Comparison of ENCODE assay signal across 8 cellular contexts in the genomic region with DNA sequence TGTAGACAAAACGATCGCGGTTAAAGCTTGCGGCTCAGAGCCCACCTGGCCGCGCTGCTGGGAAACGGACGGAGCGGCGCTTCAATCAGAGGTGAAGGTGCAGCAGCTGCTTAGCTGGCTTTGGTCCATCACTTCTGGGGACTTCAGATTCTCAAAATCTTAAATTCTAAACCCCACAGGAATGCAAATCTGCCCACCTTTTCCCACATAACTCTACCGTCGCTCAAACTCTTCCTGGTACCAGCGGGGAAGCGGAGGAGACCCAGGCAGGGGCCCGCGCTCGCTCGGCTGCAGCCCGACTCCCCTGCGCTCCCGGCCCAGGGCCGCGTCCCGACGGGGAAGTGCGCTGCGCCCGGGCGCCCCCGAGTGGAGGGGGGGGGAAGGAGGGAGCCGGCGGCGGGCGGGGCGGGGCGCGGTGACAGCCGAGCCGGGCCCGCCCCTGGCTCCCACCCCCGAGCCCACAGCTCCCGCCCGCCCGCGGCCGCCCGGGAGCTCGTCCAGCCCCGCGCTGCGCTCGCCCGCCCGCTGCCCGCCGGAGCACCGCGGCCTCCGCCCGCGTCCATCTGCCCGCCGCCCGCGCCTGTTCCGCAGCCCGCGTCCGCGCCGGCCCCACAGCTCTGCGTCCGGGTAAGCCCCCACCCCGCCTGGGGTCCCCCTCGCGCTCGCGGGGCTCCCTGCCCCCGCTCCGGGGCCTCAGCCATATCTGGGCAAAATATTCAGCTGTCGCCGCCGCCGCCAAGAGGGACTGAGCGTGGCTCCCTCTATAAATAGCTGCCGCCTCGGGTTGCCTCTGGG. TPM values are rescaled to one million over a fixed set of nuclear protein-coding genes. Genes with fewer than 3 reads are reported as not detected.
DNase-seq lines count a peak whose midpoint lies in the region; ATAC-seq and TF ChIP-seq lines count a peak whose summit lies in the region.

A gene (plus strand): TSS at position 490 of the 795 bp plus-strand sequence. CDS start 22,523 bp downstream, outside the sequence.

- no peaks in the 10 kb centered on the region for H3K9me3 ChIP-seq in ES-I3 (ENCODE audit: control insufficient read depth, insufficient read depth, low read length)
- H3K9me3 ChIP-seq in breast epithelium = no peaks in the 10 kb centered on the region
- H3K9me3 ChIP-seq in spleen = peaks cover 0 to 9% (median 0%) of the 10 kb centered on the region in 8 donors

- intact Hi-C loops in breast epithelium (cut with DNase I; ENCODE audit: low total_unique reads) = no loop called here
- intact Hi-C loops in spleen (cut with DNase I; ENCODE audit: low total_unique reads) = no loop called here

- peak within 1 kb of the TSS; percentile 42 to 71 for H3K27ac ChIP-seq in breast epithelium
- H3K27ac ChIP-seq in spleen = peak within 1 kb of the TSS in 1 of 8 donors; percentile 33

- peaks cover 56% of the 10 kb centered on the region for H3K27me3 Mint-ChIP-seq in T-helper 1 cell treated with Interleukin-12 subunit alpha and Interleukin-12 subunit beta and Interleukin-4 antibody, amounts not matched to agents 30 μg/mL and 1 μg/mL, for 36 hours (ENCODE audit: low read depth)

- 0 to 2% (median 1%) methylated on average over 15 to 87 of the region's 87 CpGs for WGBS in spleen, 5 donors

- H3K4me3 ChIP-seq in breast epithelium (peak within 1 kb of the TSS; percentile 66 to 81 (median 76)), spleen (peak within 1 kb of the TSS; percentile 36 to 81 (median 58))

- H3K4me1 ChIP-seq in ES-I3 (ENCODE audit: insufficient read depth, low read length) (no peaks in the 10 kb centered on the region; the same call in 1 of the 2 replicates), breast epithelium (no peaks in the 10 kb centered on the region), spleen (peaks cover 6 to 28% (median 22%) of the 10 kb centered on the region in 6 donors)

- H3K36me3 ChIP-seq in ES-I3 (ENCODE audit: insufficient read depth, low read length) = no peaks in the 10 kb centered on the region
- H3K36me3 ChIP-seq in breast epithelium = no peaks in the 10 kb centered on the region
- peaks cover 0 to 10% (median 7%) of the 10 kb centered on the region in 6 donors for H3K36me3 ChIP-seq in spleen

- peak within 1 kb of the TSS; percentile 74; the same call in 1 of the 2 replicates for H3K9ac ChIP-seq in ES-I3 (ENCODE audit: low read depth, low read length)

- no peaks in the 10 kb centered on the region for H3K27me3 ChIP-seq in breast epithelium
- H3K27me3 ChIP-seq in spleen (replicated peaks in 1 of 7) = peaks cover 0 to 81% (median 49%) of the 10 kb centered on the region in 7 donors

- H3K4me1 Mint-ChIP-seq in T-helper 1 cell treated with Interleukin-12 subunit alpha and Interleukin-12 subunit beta and Interleukin-4 antibody, amounts not matched to agents 30 μg/mL and 1 μg/mL, for 36 hours (ENCODE audit: low read depth) = peaks cover 17% of the 10 kb centered on the region

- H3K36me3 Mint-ChIP-seq in T-helper 1 cell treated with Interleukin-12 subunit alpha and Interleukin-12 subunit beta and Interleukin-4 antibody, amounts not matched to agents 30 μg/mL and 1 μg/mL, for 36 hours (ENCODE audit: low read depth) = peaks cover 9% of the 10 kb centered on the region

- TF ChIP-seq CTCF in breast epithelium (IDR thresholded peaks at IDR 0.05) (no peak), spleen (IDR thresholded peaks at IDR 0.05 in 8 of 11, conservative IDR thresholded peaks at IDR 0.05 in 3 of 11) (no peak)

- TF ChIP-seq POLR2A in breast epithelium (IDR thresholded peaks at IDR 0.05) (no peak), spleen (IDR thresholded peaks at IDR 0.05) (no peak)

- H3K4me3 Mint-ChIP-seq in T-helper 1 cell treated with Interleukin-12 subunit alpha and Interleukin-12 subunit beta and Interleukin-4 antibody, amounts not matched to agents 30 μg/mL and 1 μg/mL, for 36 hours = peak within 1 kb of the TSS; percentile 67

- DNase-seq in LoVo (ENCODE audit: low spot score) (peak; percentile 65), breast epithelium (ENCODE audit: low spot score in 2 of 2) (no peak), islet precursor cell (peak; percentile 85), spleen (peak; percentile 88)

- H3K27ac Mint-ChIP-seq in T-helper 1 cell treated with Interleukin-12 subunit alpha and Interleukin-12 subunit beta and Interleukin-4 antibody, amounts not matched to agents 30 μg/mL and 1 μg/mL, for 36 hours = no peak within 1 kb of the TSS

- H3K9me3 Mint-ChIP-seq in T-helper 1 cell treated with Interleukin-12 subunit alpha and Interleukin-12 subunit beta and Interleukin-4 antibody, amounts not matched to agents 30 μg/mL and 1 μg/mL, for 36 hours = no peaks in the 10 kb centered on the region

- peak; percentile 52 for ATAC-seq in GM21825 (IDR thresholded peaks at IDR 0.05; ENCODE audit: unreplicated experiment)
- ATAC-seq in HG03469 (IDR thresholded peaks at IDR 0.05; ENCODE audit: unreplicated experiment) = no peak

RNA-seq across cellular contexts. Expression of the gene that starts here (rescaled TPM):
- total RNA-seq in breast epithelium (10 to 100 TPM; 10.4 to 15.4 (median 13.9) TPM), spleen (1 to 10 TPM; 1.6 to 5.8 (median 2.4) TPM)
- polyA plus RNA-seq in spleen = 1 to 10 TPM; 2.4 to 4.0 (median 3.1) TPM

Comparison
In these comparisons a context has a peak if more than half of its experiments do, and no peak if none do; other contexts are left out.
1. DNase-seq: peak in LoVo (single experiment), islet precursor cell (single experiment) and spleen (single experiment); none in breast epithelium (0 of 2).